Comparison of ENCODE assay signal across 13 cellular contexts in the genomic region with DNA sequence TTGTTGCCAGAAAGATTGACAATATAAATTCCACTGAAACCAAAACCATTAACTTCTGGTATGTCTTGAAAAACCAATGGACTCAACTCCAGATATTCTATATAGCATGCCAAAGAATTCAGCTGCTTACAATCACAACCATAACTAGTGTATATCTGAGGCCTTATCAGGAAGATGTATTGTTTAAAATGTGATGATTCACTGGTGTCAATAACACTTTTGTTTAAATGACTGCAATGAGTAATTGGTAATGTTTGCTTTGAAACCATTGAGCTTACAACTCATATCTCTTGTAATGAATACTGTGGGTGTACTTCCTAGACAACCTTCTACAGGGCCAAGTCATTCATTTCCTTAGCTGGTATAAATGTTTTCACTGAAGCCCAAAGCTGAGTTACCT.
DNase-seq lines count a peak whose midpoint lies in the region; ATAC-seq and TF ChIP-seq lines count a peak whose summit lies in the region.
"Had no signal": no experiment of that assay in that cellular context is flagged by ENCODE, and none has a peak within 500 bp of the region (broad histone marks: within the 10 kb centered on the region; RNA-seq: fewer than 3 reads in every experiment).

No MANE protein-coding gene starts in this region.

- intact Hi-C loops in esophagus squamous epithelium (cut with DNase I) = no loop called here

- no peak for TF ChIP-seq POLR2A in esophagus squamous epithelium (IDR thresholded peaks at IDR 0.05)

- no peaks in the 10 kb centered on the region for H3K36me3 ChIP-seq in esophagus squamous epithelium
- H3K36me3 ChIP-seq: right lobe of liver had no signal

- TF ChIP-seq CTCF in astrocyte of the spinal cord (IDR thresholded peaks at IDR 0.05; ENCODE audit: low read depth, low read length) = no peak
- no peak for TF ChIP-seq CTCF in esophagus squamous epithelium (IDR thresholded peaks at IDR 0.05)

- in situ Hi-C loops in astrocyte of the spinal cord (cut with HindIII; ENCODE audit: low sequenced_read_pairs) = no loop called here

- DNase-seq in DMS153 treated with DMSO at 0.1 percent for 48 hours (lab: John Stamatoyannopoulos, UW; ENCODE audit: unreplicated experiment) (peak; percentile 4), M059J (ENCODE audit: low read depth) (peak; percentile 9), astrocyte of the spinal cord (ENCODE audit: low read depth, low spot score) (peak; percentile 63), kidney tubule cell (ENCODE audit: low spot score) (peak; percentile 75), C1 segment of cervical spinal cord (lab: John Stamatoyannopoulos, UW) (no peak), esophagus squamous epithelium (lab: John Stamatoyannopoulos, UW) (no peak)
- DNase-seq: activated CD4-positive, alpha-beta T cell treated with anti-CD3 and anti-CD28 coated beads for 36 hours; activated naive CD8-positive, alpha-beta T cell treated with anti-CD3 and anti-CD28 coated beads, Interleukin-2, amount 10 ng/mL, durations not matched to agents 7 days and 5 days; OCI-M1; right lobe of liver; stimulated activated naive CD4-positive, alpha-beta T cell had no signal

- H3K27me3 ChIP-seq in esophagus squamous epithelium = no peaks in the 10 kb centered on the region
- H3K27me3 ChIP-seq: right lobe of liver had no signal

- H3K27ac ChIP-seq in esophagus squamous epithelium = no peak overlapping the region
- H3K27ac ChIP-seq: right lobe of liver had no signal

- H3K4me3 ChIP-seq in astrocyte of the spinal cord (ENCODE audit: low read depth, low read length) (no peak overlapping the region), esophagus squamous epithelium (no peak overlapping the region)
- H3K4me3 ChIP-seq: right lobe of liver had no signal

- H3K9me3 ChIP-seq in esophagus squamous epithelium = no peaks in the 10 kb centered on the region
- H3K9me3 ChIP-seq: right lobe of liver had no signal

- ATAC-seq in GM19328 (IDR thresholded peaks at IDR 0.05; ENCODE audit: unreplicated experiment) = no peak
- ATAC-seq in GM21390 (IDR thresholded peaks at IDR 0.05; ENCODE audit: unreplicated experiment) = no peak
- ATAC-seq: activated CD4-positive, alpha-beta T cell treated with anti-CD3 and anti-CD28 coated beads for 36 hours had no signal

- H3K4me1 ChIP-seq in esophagus squamous epithelium = no peaks in the 10 kb centered on the region

Comparison
In these comparisons a context has a peak if more than half of its experiments do, and no peak if none do; other contexts are left out.
1. DNase-seq: peak in DMS153 treated with DMSO at 0.1 percent for 48 hours (single experiment), M059J (single experiment), astrocyte of the spinal cord (single experiment) and kidney tubule cell (single experiment); none in C1 segment of cervical spinal cord (0 of 14) and esophagus squamous epithelium (single experiment).